3 cellular contexts compared by ENCODE assay signal in genomic region chr1:196709889-196710288, GRCh38.
TF ChIP-seq lines count a peak whose summit lies in the region.

No MANE protein-coding gene starts in this region.

TF ChIP-seq in A549, 52 proteins besides CTCF, POLR2A, EP300 and RAD21:
- peak; percentile 77 for TF ChIP-seq MAFK (IDR thresholded peaks at IDR 0.05; ENCODE audit: partially characterized antibody)

TF ChIP-seq in IMR-90, 13 proteins besides CTCF, POLR2A, EP300 and RAD21:
- TF ChIP-seq MAFK (IDR thresholded peaks at IDR 0.05; ENCODE audit: low read depth, low read length) = peak; percentile 72

TF ChIP-seq in HepG2, 621 proteins besides CTCF, POLR2A, EP300 and RAD21:
- peak; percentile 71 for TF ChIP-seq MAFF (IDR thresholded peaks at IDR 0.05; ENCODE audit: low read depth, low read length)
- TF ChIP-seq MAFK (conservative IDR thresholded peaks at IDR 0.05 in 1 of 2, IDR thresholded peaks at IDR 0.05 in 1 of 2; ENCODE audit: low read length in 2 of 2) = peak; percentile 66 to 86
